ENCODE assay signal across 1 cellular context in the genomic region with DNA sequence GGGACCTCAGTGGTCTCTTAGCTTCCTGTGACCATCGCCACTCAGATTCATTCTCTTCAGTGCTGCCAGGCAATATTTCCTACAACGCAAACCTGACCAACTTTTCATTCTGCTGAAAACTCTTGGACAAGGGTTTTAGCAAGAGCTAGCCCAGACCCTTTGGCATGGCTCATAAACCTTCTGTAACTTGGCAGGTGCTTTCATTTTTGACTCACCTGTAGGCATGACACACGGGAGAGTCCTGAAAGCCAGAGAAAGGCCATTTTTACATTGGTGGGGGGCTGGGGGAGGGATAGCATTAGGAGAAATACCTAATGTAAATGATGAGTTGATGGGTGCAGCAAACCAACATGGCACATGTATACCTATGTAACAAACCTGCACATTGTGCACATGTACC. TPM values are rescaled to one million over a fixed set of nuclear protein-coding genes. Genes with fewer than 3 reads are reported as not detected.
"Had no signal": no experiment of that assay in that cellular context is flagged by ENCODE, and none has a peak within 500 bp of the region (broad histone marks: within the 10 kb centered on the region; RNA-seq: fewer than 3 reads in every experiment).

No MANE protein-coding gene starts in this region.

RNA-seq across cellular contexts. Expression of gene NRN1, which starts 38.7 kb away (rescaled TPM):
- total RNA-seq: PC-9 had no signal
